In the genomic region with DNA sequence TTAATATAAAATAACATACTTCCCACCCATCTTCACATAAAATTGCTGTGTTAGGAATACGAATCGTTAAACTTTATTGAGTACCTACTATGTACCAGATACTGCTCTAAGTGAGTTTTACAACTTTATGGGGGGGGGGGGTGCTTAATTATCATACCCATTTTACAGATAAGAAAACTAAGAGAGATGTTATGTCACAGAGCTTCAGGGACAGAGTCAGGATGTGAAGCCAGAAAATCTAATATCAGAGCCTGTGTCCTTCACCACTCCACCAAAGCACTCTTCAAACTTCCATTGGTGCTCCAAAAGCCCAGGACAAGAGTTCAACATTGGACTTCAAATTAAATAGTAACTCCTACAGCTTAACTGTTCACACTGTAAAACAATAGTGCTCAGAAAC, we compare ENCODE assay signal across 22 cellular contexts. TPM values are rescaled to one million over a fixed set of nuclear protein-coding genes. Genes with fewer than 3 reads are reported as not detected.
DNase-seq lines count a peak whose midpoint lies in the region; ATAC-seq, FAIRE-seq and TF ChIP-seq lines count a peak whose summit lies in the region.
"Had no signal": no experiment of that assay in that cellular context is flagged by ENCODE, and none has a peak within 500 bp of the region (broad histone marks: within the 10 kb centered on the region; RNA-seq: fewer than 3 reads in every experiment).

No MANE protein-coding gene starts in this region.

- H3K4me2 ChIP-seq in HepG2 (ENCODE audit: low read depth, low read length) = no peak overlapping the region

- H4K20me1 ChIP-seq in HepG2 (ENCODE audit: insufficient read depth, low read length) = no peaks in the 10 kb centered on the region

- peaks cover 67% of the 10 kb centered on the region for H3K36me3 Mint-ChIP-seq in activated CD4-positive, alpha-beta T cell treated with anti-CD3 and anti-CD28 coated beads for 36 hours (ENCODE audit: low read depth)
- H3K36me3 Mint-ChIP-seq in activated T-helper 2 cell treated with anti-CD3 and anti-CD28 coated beads, Interferon-gamma antibody, Interleukin-2, Interleukin-4, amounts not matched to agents 10 μg/mL and 5 μg/mL and 100 μg/mL, durations not matched to agents 14 hours and 24 hours and 36 hours (ENCODE audit: low read depth) = peaks cover 62% of the 10 kb centered on the region
- H3K36me3 Mint-ChIP-seq in naive thymus-derived CD8-positive, alpha-beta T cell = peaks cover 10 to 21% (median 18%) of the 10 kb centered on the region in 3 donors
- peaks cover 19% of the 10 kb centered on the region for H3K36me3 Mint-ChIP-seq in progenitor cell of endocrine pancreas (ENCODE audit: insufficient read depth)

- H3K9me3 ChIP-seq in HepG2 (ENCODE audit: low read length) (peaks cover 23% of the 10 kb centered on the region), right lobe of liver (peaks cover 0 to 6% (median 0%) of the 10 kb centered on the region in 4 donors)

- no peak for ATAC-seq in activated CD4-positive, alpha-beta T cell treated with anti-CD3 and anti-CD28 coated beads for 36 hours
- ATAC-seq in HepG2 = no peak
- no peak for ATAC-seq in right lobe of liver
- ATAC-seq in naive thymus-derived CD8-positive, alpha-beta T cell = no peak
- ATAC-seq: GM12878, PC-3 had no signal

- H3K36me3 ChIP-seq in HepG2 (replicated peaks in 1 of 2; ENCODE audit: control insufficient read depth in 1 of 2, insufficient read depth in 2 of 2, low read length in 2 of 2) (no peaks in the 10 kb centered on the region), right lobe of liver (no peaks in the 10 kb centered on the region)
- H3K36me3 ChIP-seq: HAP-1 had no signal

- no TSS peak for BruUV-seq in HepG2 (replicated peaks; lab: Mats Ljungman, UMichigan)

- no peak for TF ChIP-seq EP300 in HepG2 (IDR thresholded peaks at IDR 0.05; ENCODE audit: low read depth in 2 of 2, low read length in 2 of 2)
- no peak for TF ChIP-seq EP300 in HepG2 (CRISPR knock-in tag; IDR thresholded peaks at IDR 0.05; ENCODE audit: borderline replicate concordance)

- FAIRE-seq in HepG2 (lab: Jason Lieb, UNC) = no peak
- FAIRE-seq: GM12878, GM19239 had no signal

- H3K27me3 Mint-ChIP-seq in activated CD4-positive, alpha-beta T cell treated with anti-CD3 and anti-CD28 coated beads for 36 hours = no peaks in the 10 kb centered on the region
- H3K27me3 Mint-ChIP-seq in activated T-helper 2 cell treated with anti-CD3 and anti-CD28 coated beads, Interferon-gamma antibody, Interleukin-2, Interleukin-4, amounts not matched to agents 10 μg/mL and 5 μg/mL and 100 μg/mL, durations not matched to agents 14 hours and 24 hours and 36 hours (ENCODE audit: low read depth) = no peaks in the 10 kb centered on the region
- H3K27me3 Mint-ChIP-seq in naive thymus-derived CD8-positive, alpha-beta T cell = no peaks in the 10 kb centered on the region
- no peaks in the 10 kb centered on the region for H3K27me3 Mint-ChIP-seq in progenitor cell of endocrine pancreas
- H3K27me3 Mint-ChIP-seq: CD4-positive, alpha-beta T cell had no signal

- in situ Hi-C loops in HepG2 (cut with HindIII; ENCODE audit: extremely low pct_ligation_motif_present, low pct_unique_long_range_greater_than_20kb) = no loop called here

- H3K27me3 ChIP-seq in HepG2 (ENCODE audit: control insufficient read depth in 1 of 2, insufficient read depth in 2 of 2, low read length in 2 of 2) (no peaks in the 10 kb centered on the region), right lobe of liver (no peaks in the 10 kb centered on the region)
- H3K27me3 ChIP-seq: BE2C had no signal

- peaks cover 76% of the 10 kb centered on the region for H3K4me1 Mint-ChIP-seq in activated CD4-positive, alpha-beta T cell treated with anti-CD3 and anti-CD28 coated beads for 36 hours
- peaks cover 49% of the 10 kb centered on the region for H3K4me1 Mint-ChIP-seq in activated T-helper 2 cell treated with anti-CD3 and anti-CD28 coated beads, Interferon-gamma antibody, Interleukin-2, Interleukin-4, amounts not matched to agents 10 μg/mL and 5 μg/mL and 100 μg/mL, durations not matched to agents 14 hours and 24 hours and 36 hours (ENCODE audit: low read depth)
- H3K4me1 Mint-ChIP-seq in naive thymus-derived CD8-positive, alpha-beta T cell = peaks cover 29 to 80% (median 55%) of the 10 kb centered on the region in 4 donors
- H3K4me1 Mint-ChIP-seq in progenitor cell of endocrine pancreas (ENCODE audit: low read depth) = no peaks in the 10 kb centered on the region

- DNase-seq in activated CD4-positive, alpha-beta T cell treated with anti-CD3 and anti-CD28 coated beads for 36 hours = no peak
- no peak for DNase-seq in activated CD4-positive, alpha-beta T cell treated with anti-CD3 and anti-CD28 coated beads for 1 hour
- DNase-seq in HepG2 (ENCODE audit: low spot score) (no peak), right lobe of liver (no peak), germinal center (ENCODE audit: low spot score) (no peak), progenitor cell of endocrine pancreas (ENCODE audit: low spot score, unreplicated experiment) (no peak)
- no peak for DNase-seq in activated T-helper 2 cell treated with anti-CD3 and anti-CD28 coated beads, Interferon-gamma antibody, Interleukin-2, Interleukin-4, amounts not matched to agents 10 μg/mL and 5 μg/mL and 100 μg/mL, durations not matched to agents 14 hours and 24 hours and 36 hours (ENCODE audit: low spot score)
- no peak for DNase-seq in naive thymus-derived CD8-positive, alpha-beta T cell
- DNase-seq: BE2C; CD4-positive, alpha-beta T cell; GM23248; Karpas-422; NCI-H1417 treated with DMSO at 0.1 percent for 48 hours; NCI-H187 treated with DMSO at 0.1 percent for 48 hours; NCI-H345; NCI-H524 treated with DMSO at 0.1 percent for 48 hours; PC-3; RPMI8226 had no signal

- no peak overlapping the region for H2AFZ ChIP-seq in HepG2 (ENCODE audit: low read length)
- H2AFZ ChIP-seq: GM23248 had no signal

- H3K9me3 Mint-ChIP-seq in activated CD4-positive, alpha-beta T cell treated with anti-CD3 and anti-CD28 coated beads for 36 hours (ENCODE audit: low read depth) = peaks cover 11% of the 10 kb centered on the region
- H3K9me3 Mint-ChIP-seq in activated T-helper 2 cell treated with anti-CD3 and anti-CD28 coated beads, Interferon-gamma antibody, Interleukin-2, Interleukin-4, amounts not matched to agents 10 μg/mL and 5 μg/mL and 100 μg/mL, durations not matched to agents 14 hours and 24 hours and 36 hours = peaks cover 28% of the 10 kb centered on the region
- H3K9me3 Mint-ChIP-seq in naive thymus-derived CD8-positive, alpha-beta T cell = peaks cover 0 to 17% (median 0%) of the 10 kb centered on the region in 9 donors
- H3K9me3 Mint-ChIP-seq in progenitor cell of endocrine pancreas (ENCODE audit: low read depth) = peaks cover 18% of the 10 kb centered on the region

- no peak overlapping the region for H3K4me3 ChIP-seq in HepG2 (replicated peaks in 1 of 3; ENCODE audit: insufficient read depth in 1 of 3, low read depth in 2 of 3, low read length in 3 of 3)
- no peak overlapping the region for H3K4me3 ChIP-seq in right lobe of liver
- H3K4me3 ChIP-seq: GM12878, GM23248, HAP-1 had no signal

- no peak overlapping the region for H3K9ac ChIP-seq in HepG2 (ENCODE audit: insufficient read depth, low read depth, low read length)
- H3K9ac ChIP-seq: GM23248 had no signal

- WGBS in HepG2 (ENCODE audit: low lambda C conversion rate) = 100% methylated on average over 2 of the region's 2 CpGs
- WGBS in right lobe of liver (ENCODE audit: insufficient coverage, low coverage, low lambda C conversion rate, missing lambda C conversion rate) = 88% methylated on average over 2 of the region's 2 CpGs

- H3K4me1 ChIP-seq in HepG2 (ENCODE audit: insufficient read depth, low read length) = 0 out of 2 replicates have a peak, but pooled peaks cover under 1% of the 10 kb centered on the region
- no peaks in the 10 kb centered on the region for H3K4me1 ChIP-seq in right lobe of liver
- H3K4me1 ChIP-seq: HAP-1 had no signal

- POLR2A ChIA-PET in activated CD4-positive, alpha-beta T cell treated with anti-CD3 and anti-CD28 coated beads for 36 hours (lab: Charles Lee) = interaction anchor here (1.5 kb wide), 1 partner anchor 9 kb away, joined by 4 read pairs; the partner anchor contains the start of genes ASB7 and LINS1
- POLR2A ChIA-PET in HepG2 (lab: Yijun Ruan, JAX) = no interaction called here
- POLR2A ChIA-PET in naive thymus-derived CD8-positive, alpha-beta T cell (lab: Charles Lee) = interaction anchor here (1.2 kb wide), 1 partner anchor 8 kb away, joined by 3 read pairs; the partner anchor contains the start of genes ASB7 and LINS1

- H3K79me2 ChIP-seq in HepG2 (ENCODE audit: insufficient read depth, low read length) = peaks cover 26% of the 10 kb centered on the region

- H3K27ac Mint-ChIP-seq in activated CD4-positive, alpha-beta T cell treated with anti-CD3 and anti-CD28 coated beads for 36 hours = peak overlapping the region; percentile 94
- H3K27ac Mint-ChIP-seq in activated T-helper 2 cell treated with anti-CD3 and anti-CD28 coated beads, Interferon-gamma antibody, Interleukin-2, Interleukin-4, amounts not matched to agents 10 μg/mL and 5 μg/mL and 100 μg/mL, durations not matched to agents 14 hours and 24 hours and 36 hours = peak overlapping the region; percentile 62
- H3K27ac Mint-ChIP-seq in naive thymus-derived CD8-positive, alpha-beta T cell = peak overlapping the region in 8 of 10 donors; percentile 46 to 91 (median 80)
- no peak overlapping the region for H3K27ac Mint-ChIP-seq in progenitor cell of endocrine pancreas
- H3K27ac Mint-ChIP-seq: CD4-positive, alpha-beta T cell had no signal

- TF ChIP-seq POLR2A in HepG2 (IDR thresholded peaks at IDR 0.05; ENCODE audit: insufficient read depth in 1 of 2, low read depth in 2 of 2, low read length in 2 of 2) (no peak), right lobe of liver (IDR thresholded peaks at IDR 0.05) (no peak)

- no peak for TF ChIP-seq CTCF in HepG2 (CRISPR knock-in tag; IDR thresholded peaks at IDR 0.05)
- TF ChIP-seq CTCF in right lobe of liver (IDR thresholded peaks at IDR 0.05) = no peak
- no peak for TF ChIP-seq CTCF in progenitor cell of endocrine pancreas (IDR thresholded peaks at IDR 0.05; ENCODE audit: unreplicated experiment)

- CTCF ChIA-PET in activated CD4-positive, alpha-beta T cell treated with anti-CD3 and anti-CD28 coated beads for 36 hours (lab: Charles Lee) = no interaction called here
- CTCF ChIA-PET in HepG2 (lab: Yijun Ruan, JAX; ENCODE audit: low intra/inter-chr PET ratio, low total read pairs) = no interaction called here

- H3K27ac ChIP-seq in HepG2 (ENCODE audit: extremely low read length, insufficient read depth, low read length) = no peak overlapping the region
- H3K27ac ChIP-seq in right lobe of liver = no peak overlapping the region
- H3K27ac ChIP-seq: GM23248, HL-60 had no signal

- intact Hi-C loops in activated CD4-positive, alpha-beta T cell treated with anti-CD3 and anti-CD28 coated beads for 36 hours (cut with DNase I, micrococcal nuclease) = loop anchor here (10.0 kb wide), 3 partner anchors 669 to 859 kb away; partner anchors contain the start of gene LYSMD4 (in 1 of the 2)
- intact Hi-C loops in HepG2 (cut with micrococcal nuclease; ENCODE audit: unreplicated experiment) = no loop called here
- intact Hi-C loops in right lobe of liver (cut with DNase I) = no loop called here
- intact Hi-C loops in activated T-helper 2 cell treated with anti-CD3 and anti-CD28 coated beads, Interferon-gamma antibody, Interleukin-2, Interleukin-4, amounts not matched to agents 10 μg/mL and 5 μg/mL and 100 μg/mL, durations not matched to agents 14 hours and 24 hours and 36 hours (cut with micrococcal nuclease) = loop anchor here (10.0 kb wide), 2 partner anchors 611 to 769 kb away; no protein-coding TSS in a partner anchor

- no peak overlapping the region for H3K4me3 Mint-ChIP-seq in activated CD4-positive, alpha-beta T cell treated with anti-CD3 and anti-CD28 coated beads for 36 hours
- H3K4me3 Mint-ChIP-seq in activated T-helper 2 cell treated with anti-CD3 and anti-CD28 coated beads, Interferon-gamma antibody, Interleukin-2, Interleukin-4, amounts not matched to agents 10 μg/mL and 5 μg/mL and 100 μg/mL, durations not matched to agents 14 hours and 24 hours and 36 hours (ENCODE audit: low read depth) = no peak overlapping the region
- peak overlapping the region in 4 of 10 donors; percentile 17 to 50 (median 38) for H3K4me3 Mint-ChIP-seq in naive thymus-derived CD8-positive, alpha-beta T cell
- H3K4me3 Mint-ChIP-seq in progenitor cell of endocrine pancreas (ENCODE audit: low read depth) = no peak overlapping the region
- H3K4me3 Mint-ChIP-seq: CD4-positive, alpha-beta T cell had no signal

- no peak for TF ChIP-seq RAD21 in HepG2 (CRISPR knock-in tag; IDR thresholded peaks at IDR 0.05)

RNA-seq across cellular contexts. Expression of gene LINS1, which starts 8.6 kb away (rescaled TPM):
- 10 to 100 TPM; 41.7 to 43.8 TPM for total RNA-seq in activated CD4-positive, alpha-beta T cell treated with anti-CD3 and anti-CD28 coated beads for 36 hours
- total RNA-seq in HepG2 (2016; rRNA removed; fragmentation: Illumina TruSeq; extraction: Trizol) (9.6 and 10.4 TPM in 2 replicates), right lobe of liver (1 to 10 TPM; 4.5 to 8.6 (median 5.1) TPM), progenitor cell of endocrine pancreas (17.7 and 19.8 TPM in 2 replicates)
- 3.5 and 5.2 TPM in 2 replicates for total RNA-seq in HepG2 (2016; cell fraction: cytosol; rRNA removed; fragmentation: Illumina TruSeq; extraction: Trizol; ENCODE audit: low read depth)
- 9.2 and 9.9 TPM in 2 replicates for total RNA-seq in HepG2 (2016; cell fraction: insoluble cytoplasmic fraction; rRNA removed; fragmentation: Illumina TruSeq; extraction: Trizol)
- total RNA-seq in HepG2 (2016; cell fraction: membrane; rRNA removed; fragmentation: Illumina TruSeq; extraction: Trizol) = 3.2 and 5.2 TPM in 2 replicates
- total RNA-seq in HepG2 (2016; cell fraction: nucleus; rRNA removed; fragmentation: Illumina TruSeq; extraction: Trizol) = 24.6 and 32.3 TPM in 2 replicates
- polyA plus RNA-seq in HepG2 (2011; rRNA removed) = 9.8 and 10.0 TPM in 2 replicates
- polyA plus RNA-seq in HepG2 (2011; cell fraction: cytosol; rRNA removed) = 1.6 and 3.0 TPM in 2 replicates
- 13.4 and 14.4 TPM in 2 replicates for polyA plus RNA-seq in HepG2 (2011; cell fraction: nucleus; rRNA removed)
- polyA plus RNA-seq in HepG2 (2012) = 3.9 and 4.8 TPM in 2 replicates
- polyA plus RNA-seq in HepG2 (2016; cell fraction: cytosol; fragmentation: Illumina TruSeq; extraction: Trizol; ENCODE audit: low read depth) = 0.54 and 1.7 TPM in 2 replicates
- polyA plus RNA-seq in HepG2 (2016; cell fraction: insoluble cytoplasmic fraction; fragmentation: Illumina TruSeq; extraction: Trizol; ENCODE audit: low read depth) = 6.5 and 7.2 TPM in 2 replicates
- polyA plus RNA-seq in HepG2 (2016; cell fraction: membrane; fragmentation: Illumina TruSeq; extraction: Trizol; ENCODE audit: low read depth) = 2.4 and 3.1 TPM in 2 replicates
- polyA plus RNA-seq in HepG2 (2016; cell fraction: nucleus; fragmentation: Illumina TruSeq; extraction: Trizol; ENCODE audit: insufficient read depth, low read depth) = 38.7 and 40.0 TPM in 2 replicates
- polyA minus RNA-seq in HepG2 (2011; rRNA and poly(A)+ RNA removed; ENCODE audit: low replicate concordance) = 13.1 and 33.6 TPM in 2 replicates
- 1.3 and 3.7 TPM in 2 replicates for polyA minus RNA-seq in HepG2 (2011; cell fraction: cytosol; rRNA and poly(A)+ RNA removed)
- 30.8 and 36.2 TPM in 2 replicates for polyA minus RNA-seq in HepG2 (2011; cell fraction: nucleus; rRNA and poly(A)+ RNA removed)
- total RNA-seq in activated T-helper 2 cell treated with anti-CD3 and anti-CD28 coated beads, Interferon-gamma antibody, Interleukin-2, Interleukin-4, amounts not matched to agents 10 μg/mL and 5 μg/mL and 100 μg/mL, durations not matched to agents 14 hours and 24 hours and 36 hours = 39.2 and 46.8 TPM in 2 replicates
- 10 to 100 TPM; 46.2 to 47.1 TPM for total RNA-seq in naive thymus-derived CD8-positive, alpha-beta T cell
- polyA plus RNA-seq in naive thymus-derived CD8-positive, alpha-beta T cell = 10 to 100 TPM; 41.2 to 71.4 (median 65.7) TPM

RNA-seq across cellular contexts. Expression of gene ASB7, which starts 9.0 kb away (rescaled TPM):
- total RNA-seq in activated CD4-positive, alpha-beta T cell treated with anti-CD3 and anti-CD28 coated beads for 36 hours = 10 to 100 TPM; 16.6 to 19.5 TPM
- total RNA-seq in HepG2 (2016; rRNA removed; fragmentation: Illumina TruSeq; extraction: Trizol) (12.1 and 15.2 TPM in 2 replicates), right lobe of liver (1 to 10 TPM; 5.4 to 7.9 (median 7.2) TPM), progenitor cell of endocrine pancreas (17.4 and 18.9 TPM in 2 replicates)
- 3.5 and 3.6 TPM in 2 replicates for total RNA-seq in HepG2 (2016; cell fraction: cytosol; rRNA removed; fragmentation: Illumina TruSeq; extraction: Trizol; ENCODE audit: low read depth)
- 12.5 and 13.8 TPM in 2 replicates for total RNA-seq in HepG2 (2016; cell fraction: insoluble cytoplasmic fraction; rRNA removed; fragmentation: Illumina TruSeq; extraction: Trizol)
- total RNA-seq in HepG2 (2016; cell fraction: membrane; rRNA removed; fragmentation: Illumina TruSeq; extraction: Trizol) = 7.2 and 7.8 TPM in 2 replicates
- 13.1 and 13.4 TPM in 2 replicates for total RNA-seq in HepG2 (2016; cell fraction: nucleus; rRNA removed; fragmentation: Illumina TruSeq; extraction: Trizol)
- polyA plus RNA-seq in HepG2 (2011; rRNA removed) = 7.7 and 8.3 TPM in 2 replicates
- polyA plus RNA-seq in HepG2 (2011; cell fraction: cytosol; rRNA removed) = 6.0 and 6.7 TPM in 2 replicates
- 6.9 and 7.6 TPM in 2 replicates for polyA plus RNA-seq in HepG2 (2011; cell fraction: nucleus; rRNA removed)
- 5.3 and 5.7 TPM in 2 replicates for polyA plus RNA-seq in HepG2 (2012)
- polyA plus RNA-seq in HepG2 (2016; cell fraction: cytosol; fragmentation: Illumina TruSeq; extraction: Trizol; ENCODE audit: low read depth) = 0.51 and 0.92 TPM in 2 replicates
- 10.5 and 11.4 TPM in 2 replicates for polyA plus RNA-seq in HepG2 (2016; cell fraction: insoluble cytoplasmic fraction; fragmentation: Illumina TruSeq; extraction: Trizol; ENCODE audit: low read depth)
- 2.8 and 3.0 TPM in 2 replicates for polyA plus RNA-seq in HepG2 (2016; cell fraction: membrane; fragmentation: Illumina TruSeq; extraction: Trizol; ENCODE audit: low read depth)
- 12.7 and 13.0 TPM in 2 replicates for polyA plus RNA-seq in HepG2 (2016; cell fraction: nucleus; fragmentation: Illumina TruSeq; extraction: Trizol; ENCODE audit: insufficient read depth, low read depth)
- polyA minus RNA-seq in HepG2 (2011; rRNA and poly(A)+ RNA removed; ENCODE audit: low replicate concordance) = 14.1 and 28.8 TPM in 2 replicates
- 8.4 and 10.1 TPM in 2 replicates for polyA minus RNA-seq in HepG2 (2011; cell fraction: cytosol; rRNA and poly(A)+ RNA removed)
- polyA minus RNA-seq in HepG2 (2011; cell fraction: nucleus; rRNA and poly(A)+ RNA removed) = 25.6 and 30.2 TPM in 2 replicates
- total RNA-seq in activated T-helper 2 cell treated with anti-CD3 and anti-CD28 coated beads, Interferon-gamma antibody, Interleukin-2, Interleukin-4, amounts not matched to agents 10 μg/mL and 5 μg/mL and 100 μg/mL, durations not matched to agents 14 hours and 24 hours and 36 hours = 18.0 and 19.9 TPM in 2 replicates
- 10 to 100 TPM; 20.5 to 20.9 TPM for total RNA-seq in naive thymus-derived CD8-positive, alpha-beta T cell
- polyA plus RNA-seq in naive thymus-derived CD8-positive, alpha-beta T cell = 10 to 100 TPM; 12.2 to 13.9 (median 12.7) TPM

Comparison
In these comparisons a context has a peak if more than half of its experiments do, and no peak if none do; other contexts are left out.
1. intact Hi-C loops: an anchor here in activated CD4-positive, alpha-beta T cell treated with anti-CD3 and anti-CD28 coated beads for 36 hours (10.0 kb wide) and activated T-helper 2 cell treated with anti-CD3 and anti-CD28 coated beads, Interferon-gamma antibody, Interleukin-2, Interleukin-4, amounts not matched to agents 10 μg/mL and 5 μg/mL and 100 μg/mL, durations not matched to agents 14 hours and 24 hours and 36 hours (10.0 kb wide); none called in HepG2 and right lobe of liver.